Comparison of ENCODE assay signal across 13 cellular contexts in the genomic region with DNA sequence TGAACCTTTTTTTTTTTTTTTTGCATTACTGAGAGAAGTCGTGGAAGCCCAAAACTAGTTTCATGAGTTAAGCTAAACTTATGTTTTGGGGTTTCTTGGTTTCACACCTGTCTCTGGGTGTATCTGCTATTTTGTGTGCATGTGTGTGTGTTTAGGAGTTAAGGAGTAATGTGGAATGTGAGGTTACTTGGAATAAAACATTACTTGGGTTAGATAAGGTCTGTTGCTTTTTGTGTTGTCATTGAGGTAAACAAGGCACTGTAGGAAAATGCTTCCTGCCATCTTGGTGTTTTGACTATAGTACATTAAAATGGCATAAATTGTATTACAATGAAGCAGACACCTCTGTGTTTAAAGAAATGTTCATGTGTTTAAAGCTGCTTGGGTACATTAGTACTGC. TPM values are rescaled to one million over a fixed set of nuclear protein-coding genes. Genes with fewer than 3 reads are reported as not detected.
DNase-seq lines count a peak whose midpoint lies in the region; ATAC-seq, FAIRE-seq and TF ChIP-seq lines count a peak whose summit lies in the region.
"Had no signal": no experiment of that assay in that cellular context is flagged by ENCODE, and none has a peak within 500 bp of the region (broad histone marks: within the 10 kb centered on the region; RNA-seq: fewer than 3 reads in every experiment).

No MANE protein-coding gene starts in this region.

- no peak for ATAC-seq in heart right ventricle
- ATAC-seq in naive B cell (ENCODE audit: low read depth in 2 of 2): no peak
- ATAC-seq: left lobe of liver had no signal

- H3K4me3 Mint-ChIP-seq in activated CD4-positive, alpha-beta memory T cell treated with anti-CD3 and anti-CD28 coated beads for 36 hours: peak overlapping the region; percentile 17
- peak overlapping the region; percentile 85 to 100 (median 99) for H3K4me3 Mint-ChIP-seq in naive B cell

- CTCF ChIA-PET in activated CD4-positive, alpha-beta memory T cell treated with anti-CD3 and anti-CD28 coated beads for 36 hours (lab: Charles Lee): interaction anchor here (1.2 to 3.4 kb wide), 3 partner anchors 10 to 145 kb away, joined by 3 to 17 read pairs (median 15); no protein-coding TSS in a partner anchor

- H3K27ac ChIP-seq in heart right ventricle (peak overlapping the region in 6 of 10 donors; percentile 5 to 84 (median 42)), uterus (peak overlapping the region; percentile 62 to 66)

- no peaks in the 10 kb centered on the region for H3K36me3 ChIP-seq in heart right ventricle
- no peaks in the 10 kb centered on the region for H3K36me3 ChIP-seq in uterus

- intact Hi-C loops in heart right ventricle (cut with DNase I) (loop anchor here in 8 of 10 donors (5.0 to 10.0 kb wide), 7 partner anchors 69 to 244 kb away; partner anchors contain the start of gene MAN1A2 (in 2 of the 8)), cardiac septum (cut with DNase I) (loop anchor here (5.0 to 10.0 kb wide), 4 partner anchors 64 to 484 kb away; partner anchors contain the start of genes MAN1A2 and TRIM45), uterus (cut with DNase I; ENCODE audit: low total_unique reads) (no loop called here)
- intact Hi-C loops in activated CD4-positive, alpha-beta memory T cell treated with anti-CD3 and anti-CD28 coated beads for 36 hours (cut with micrococcal nuclease): loop anchor here (1.0 to 10.0 kb wide), 3 partner anchors 8 to 1234 kb away; partner anchors contain the start of genes ATP1A1, GDAP2 and WDR3

- peaks cover 0 to 4% (median 0%) of the 10 kb centered on the region in 7 donors for H3K27me3 ChIP-seq in heart right ventricle
- H3K27me3 ChIP-seq in uterus: no peaks in the 10 kb centered on the region

- no peaks in the 10 kb centered on the region for H3K9me3 ChIP-seq in heart right ventricle
- H3K9me3 ChIP-seq in uterus: no peaks in the 10 kb centered on the region

- FAIRE-seq in urothelium cell line (lab: Jason Lieb, UNC) (no peak), GM12892 (lab: Jason Lieb, UNC) (no peak)
- FAIRE-seq: TTC549 had no signal

- no peaks in the 10 kb centered on the region for H3K27me3 Mint-ChIP-seq in activated CD4-positive, alpha-beta memory T cell treated with anti-CD3 and anti-CD28 coated beads for 36 hours
- no peaks in the 10 kb centered on the region for H3K27me3 Mint-ChIP-seq in naive B cell

- H3K36me3 Mint-ChIP-seq in activated CD4-positive, alpha-beta memory T cell treated with anti-CD3 and anti-CD28 coated beads for 36 hours: peaks cover 19% of the 10 kb centered on the region
- peaks cover 14 to 22% of the 10 kb centered on the region in 2 donors for H3K36me3 Mint-ChIP-seq in naive B cell

- H3K4me1 ChIP-seq in heart right ventricle: peaks cover 6 to 79% (median 43%) of the 10 kb centered on the region in 9 donors
- peaks cover 0 to 4% of the 10 kb centered on the region in 2 donors for H3K4me1 ChIP-seq in uterus

- TF ChIP-seq CTCF in heart right ventricle (IDR thresholded peaks at IDR 0.05): no peak
- no peak for TF ChIP-seq CTCF in uterus (IDR thresholded peaks at IDR 0.05)

- peaks cover 64% of the 10 kb centered on the region for H3K4me1 Mint-ChIP-seq in activated CD4-positive, alpha-beta memory T cell treated with anti-CD3 and anti-CD28 coated beads for 36 hours (ENCODE audit: low read depth)
- H3K4me1 Mint-ChIP-seq in naive B cell: peaks cover 72 to 80% (median 79%) of the 10 kb centered on the region in 3 donors

- WGBS in heart right ventricle, 2 donors: 74 to 80% methylated on average over 1 of the region's 1 CpG

- H3K9me3 Mint-ChIP-seq in activated CD4-positive, alpha-beta memory T cell treated with anti-CD3 and anti-CD28 coated beads for 36 hours: no peaks in the 10 kb centered on the region
- no peaks in the 10 kb centered on the region for H3K9me3 Mint-ChIP-seq in naive B cell

- H3K27ac Mint-ChIP-seq in activated CD4-positive, alpha-beta memory T cell treated with anti-CD3 and anti-CD28 coated beads for 36 hours: peak overlapping the region; percentile 8
- peak overlapping the region; percentile 43 to 100 (median 86) for H3K27ac Mint-ChIP-seq in naive B cell

- DNase-seq in heart right ventricle: no peak
- no peak for DNase-seq in cardiac septum (ENCODE audit: low spot score)
- DNase-seq in activated CD4-positive, alpha-beta memory T cell treated with anti-CD3 and anti-CD28 coated beads for 36 hours: no peak
- no peak for DNase-seq in naive B cell
- no peak for DNase-seq in uterus
- no peak for DNase-seq in urothelium cell line (ENCODE audit: low spot score)
- DNase-seq in DMS79 treated with DMSO at 0.1 percent for 48 hours (lab: John Stamatoyannopoulos, UW): no peak
- DNase-seq in GM12892 (ENCODE audit: insufficient read length): no peak
- DNase-seq: Karpas-422, NCI-H2081, nucleus accumbens had no signal

- TF ChIP-seq POLR2A in uterus (IDR thresholded peaks at IDR 0.05) (no peak), GM12892 (IDR thresholded peaks at IDR 0.05; ENCODE audit: low read depth, low read length) (no peak)

- H3K4me3 ChIP-seq in heart right ventricle: peak overlapping the region in 2 of 10 donors; percentile 21 to 91
- H3K4me3 ChIP-seq in uterus: no peak overlapping the region

- POLR2A ChIA-PET in activated CD4-positive, alpha-beta memory T cell treated with anti-CD3 and anti-CD28 coated beads for 36 hours (lab: Charles Lee): interaction anchor here (1.1 to 1.7 kb wide), 2 partner anchors 9 to 50 kb away, joined by 3 to 5 read pairs; no protein-coding TSS in a partner anchor

RNA-seq across cellular contexts. Expression of gene TENT5C, which starts 2.9 kb away (rescaled TPM):
- total RNA-seq in heart right ventricle (10 to 100 TPM in 6 of 10 donors, 1 to 10 TPM in 4; 3.1 to 23.1 (median 13.0) TPM), cardiac septum (7.4 TPM), uterus (10 to 100 TPM in 1 of 4 donors, 1 to 10 TPM in 3; 2.3 to 22.1 (median 5.1) TPM)
- polyA plus RNA-seq in heart right ventricle (1 to 10 TPM; 3.1 to 4.0 TPM), naive B cell (ENCODE audit: low read depth in 6 of 6) (10 to 100 TPM; 55.9 to 92.4 (median 65.2) TPM)
- total RNA-seq in activated CD4-positive, alpha-beta memory T cell treated with anti-CD3 and anti-CD28 coated beads for 36 hours: 10 to 100 TPM; 13.8 to 14.0 TPM
- polyA plus RNA-seq in GM12892 (2012; ENCODE audit: missing spikeins): 1.3 TPM
